Comparison of ENCODE assay signal across 7 cellular contexts in the genomic region with DNA sequence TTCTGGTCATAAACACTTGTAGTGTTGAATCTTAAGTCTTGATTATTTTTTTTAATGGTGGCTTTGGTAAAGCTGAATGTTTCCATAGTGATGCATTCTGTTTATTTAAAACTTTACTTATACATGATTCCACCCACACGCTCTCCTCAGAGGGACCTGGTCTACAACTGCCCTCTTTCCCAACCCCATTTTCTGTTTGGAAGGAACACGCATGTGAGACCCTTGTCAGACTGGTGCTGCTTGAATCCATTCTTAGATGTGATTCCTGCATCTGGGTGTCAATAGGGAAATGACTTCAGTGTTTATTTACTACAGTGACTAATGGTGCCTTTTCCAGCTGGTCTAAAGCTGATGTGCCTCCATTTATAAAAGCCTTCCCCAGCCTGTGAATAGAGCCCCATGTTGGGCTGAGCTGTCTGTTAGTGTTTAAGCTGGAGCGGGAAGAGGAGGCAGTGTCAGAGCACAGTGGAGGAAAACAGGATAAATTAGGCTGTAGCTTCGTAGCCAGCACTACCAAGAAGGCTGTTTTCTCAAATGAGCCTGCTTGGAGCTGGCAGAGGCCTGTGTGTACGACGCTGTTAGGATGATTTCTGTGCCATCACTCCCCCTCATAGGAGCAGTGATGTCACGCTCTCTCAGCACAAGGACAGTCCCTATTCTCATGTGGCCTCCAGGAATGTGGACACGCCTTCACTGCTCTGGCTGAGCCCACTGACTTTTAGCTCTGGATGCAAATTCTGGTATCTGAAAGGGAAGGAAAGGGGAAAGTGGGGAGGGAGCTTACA. TPM values are rescaled to one million over a fixed set of nuclear protein-coding genes. Genes with fewer than 3 reads are reported as not detected.
DNase-seq lines count a peak whose midpoint lies in the region; ATAC-seq and TF ChIP-seq lines count a peak whose summit lies in the region.

No MANE protein-coding gene starts in this region.

- H3K4me3 Mint-ChIP-seq in type B pancreatic cell, result peak overlapping the region; percentile 34

- no peaks in the 10 kb centered on the region for H3K27me3 ChIP-seq in Peyer's patch
- H3K27me3 ChIP-seq in esophagus squamous epithelium, result no peaks in the 10 kb centered on the region

- WGBS in esophagus squamous epithelium, 2 donors, result 71 to 77% methylated on average over 7 of the region's 8 CpGs

- peaks cover 46% of the 10 kb centered on the region for H3K4me1 Mint-ChIP-seq in type B pancreatic cell (ENCODE audit: unreplicated experiment)

- ATAC-seq in mucosa of descending colon, result peak; percentile 36
- no peak for ATAC-seq in HG03280 (IDR thresholded peaks at IDR 0.05; ENCODE audit: unreplicated experiment)
- ATAC-seq in GM19023 (IDR thresholded peaks at IDR 0.05; ENCODE audit: unreplicated experiment), result no peak
- ATAC-seq in HG02885 (IDR thresholded peaks at IDR 0.05; ENCODE audit: poor library complexity, unreplicated experiment), result no peak

- peak overlapping the region; percentile 87 for H3K27ac Mint-ChIP-seq in type B pancreatic cell

- H3K9me3 ChIP-seq in Peyer's patch (no peaks in the 10 kb centered on the region), esophagus squamous epithelium (no peaks in the 10 kb centered on the region), mucosa of descending colon (no peaks in the 10 kb centered on the region)

- peaks cover 0 to 19% (median 0%) of the 10 kb centered on the region in 3 donors for H3K36me3 ChIP-seq in Peyer's patch
- peaks cover 0 to 35% (median 4%) of the 10 kb centered on the region in 3 donors for H3K36me3 ChIP-seq in esophagus squamous epithelium
- H3K36me3 ChIP-seq in mucosa of descending colon (ENCODE audit: low read depth), result no peaks in the 10 kb centered on the region

- H3K4me1 ChIP-seq in Peyer's patch (peaks cover 0 to 52% (median 6%) of the 10 kb centered on the region in 4 donors), esophagus squamous epithelium (peaks cover 4 to 88% (median 63%) of the 10 kb centered on the region in 3 donors), mucosa of descending colon (ENCODE audit: low read depth) (no peaks in the 10 kb centered on the region)

- peak in 1 of 3 donors; percentile 62 for DNase-seq in Peyer's patch
- DNase-seq in esophagus squamous epithelium (lab: John Stamatoyannopoulos, UW), result no peak
- no peak for DNase-seq in mucosa of descending colon
- no peak for DNase-seq in type B pancreatic cell (ENCODE audit: extremely low spot score, unreplicated experiment)

- H3K27ac ChIP-seq in Peyer's patch, result peak overlapping the region; percentile 66 to 85 (median 80)
- peak overlapping the region; percentile 60 to 95 (median 88) for H3K27ac ChIP-seq in esophagus squamous epithelium

- no peaks in the 10 kb centered on the region for H3K27me3 Mint-ChIP-seq in type B pancreatic cell

- no peak for TF ChIP-seq CTCF in Peyer's patch (IDR thresholded peaks at IDR 0.05)
- no peak for TF ChIP-seq CTCF in esophagus squamous epithelium (IDR thresholded peaks at IDR 0.05)
- TF ChIP-seq CTCF in mucosa of descending colon (IDR thresholded peaks at IDR 0.05), result no peak
- TF ChIP-seq CTCF in type B pancreatic cell (conservative IDR thresholded peaks at IDR 0.05), result no peak

- H3K4me3 ChIP-seq in Peyer's patch (no peak overlapping the region), esophagus squamous epithelium (peak overlapping the region in 1 of 4 donors; percentile 4), mucosa of descending colon (no peak overlapping the region)

- peak in 1 of 2 donors; percentile 8 for TF ChIP-seq POLR2A in Peyer's patch (IDR thresholded peaks at IDR 0.05)
- no peak for TF ChIP-seq POLR2A in esophagus squamous epithelium (IDR thresholded peaks at IDR 0.05)

- H3K36me3 Mint-ChIP-seq in type B pancreatic cell, result peaks cover 22% of the 10 kb centered on the region

- intact Hi-C loops in esophagus squamous epithelium (cut with DNase I), result no loop called here
- intact Hi-C loops in mucosa of descending colon (cut with DNase I, micrococcal nuclease), result no loop called here

- H3K9me3 Mint-ChIP-seq in type B pancreatic cell, result no peaks in the 10 kb centered on the region

RNA-seq across cellular contexts. Expression of gene C11orf96, which starts 18.9 kb away (rescaled TPM):
- total RNA-seq in Peyer's patch (10 to 100 TPM in 3 of 4 donors, 1 to 10 TPM in 1; 4.9 to 82.5 (median 31.6) TPM), esophagus squamous epithelium (10 to 100 TPM in 2 of 4 donors, 1 to 10 TPM in 2; 4.7 to 33.6 (median 16.0) TPM), mucosa of descending colon (10 to 100 TPM; 13.0 to 42.0 (median 21.0) TPM), type B pancreatic cell (ENCODE audit: low replicate concordance) (1.5 and 5.2 TPM in 2 replicates)

RNA-seq across cellular contexts. Expression of gene ALKBH3, which starts 42.9 kb away (rescaled TPM):
- 10 to 100 TPM; 24.4 to 83.3 (median 28.2) TPM for total RNA-seq in Peyer's patch
- total RNA-seq in esophagus squamous epithelium, result 10 to 100 TPM; 25.6 to 41.2 (median 30.7) TPM
- total RNA-seq in mucosa of descending colon, result 10 to 100 TPM; 18.9 to 27.7 (median 27.0) TPM
- 27.3 and 30.6 TPM in 2 replicates for total RNA-seq in type B pancreatic cell (ENCODE audit: low replicate concordance)
